Comparison of ENCODE assay signal across 25 cellular contexts in genomic region chr20:6614836-6615235, GRCh38.
DNase-seq lines count a peak whose midpoint lies in the region; ATAC-seq and TF ChIP-seq lines count a peak whose summit lies in the region.
"Had no signal": no experiment of that assay in that cellular context is flagged by ENCODE, and none has a peak within 500 bp of the region (broad histone marks: within the 10 kb centered on the region; RNA-seq: fewer than 3 reads in every experiment).

No MANE protein-coding gene starts in this region.

- H3K27ac ChIP-seq in left ventricle myocardium inferior (replicated peaks) = no peak overlapping the region
- H3K27ac ChIP-seq: A549; BLaER1 treated with 17β-estradiol and CSF1 and Interleukin-3, amounts not matched to agents 10 nM and 100 nM; GM23248 had no signal

- intact Hi-C loops in left ventricle myocardium inferior (cut with micrococcal nuclease) = no loop called here

- ATAC-seq in GM19025 (IDR thresholded peaks at IDR 0.05; ENCODE audit: low read depth, unreplicated experiment) (peak; percentile 40), HG03139 (IDR thresholded peaks at IDR 0.05; ENCODE audit: unreplicated experiment) (peak; percentile 43)
- ATAC-seq: A549, PC-3, T-helper 17 cell had no signal

- peak; percentile 46 for DNase-seq in MV-4-11 (lab: John Stamatoyannopoulos, UW)
- no peak for DNase-seq in left ventricle myocardium inferior
- no peak for DNase-seq in SKM-1 treated with dmso at 0.1 percent for 144 hours (lab: John Stamatoyannopoulos, UW; ENCODE audit: unreplicated experiment)
- no peak for DNase-seq in germinal center (ENCODE audit: low spot score)
- no peak for DNase-seq in NCI-H1417 (lab: John Stamatoyannopoulos, UW)
- DNase-seq: AML-193; CD4-positive, alpha-beta T cell; GM23248; H7; KBM-7; MM.1S; NCI-H1092; NCI-H1436 treated with DMSO at 0.1 percent for 48 hours; NCI-H187 treated with DMSO at 0.1 percent for 48 hours; NCI-H2171 treated with DMSO at 0.1 percent for 48 hours; NCI-H345; NCI-H524; NCI-H774; PC-3; SK-N-SH; T-helper 17 cell had no signal

- no peaks in the 10 kb centered on the region for H3K36me3 ChIP-seq in left ventricle myocardium inferior
- H3K36me3 ChIP-seq: BLaER1 treated with 17β-estradiol and CSF1 and Interleukin-3, amounts not matched to agents 10 nM and 100 nM had no signal

- H3K4me3 ChIP-seq in left ventricle myocardium inferior = no peak overlapping the region
- H3K4me3 ChIP-seq: A549; BLaER1 treated with 17β-estradiol and CSF1 and Interleukin-3, amounts not matched to agents 10 nM and 100 nM; GM23248 had no signal

- TF ChIP-seq CTCF in left ventricle myocardium inferior (IDR thresholded peaks at IDR 0.05; ENCODE audit: borderline replicate concordance) = no peak

- H3K9me3 ChIP-seq in left ventricle myocardium inferior (replicated peaks) = no peaks in the 10 kb centered on the region
- H3K9me3 ChIP-seq: A549, SK-N-SH had no signal

- H3K4me1 ChIP-seq in left ventricle myocardium inferior = no peaks in the 10 kb centered on the region
- H3K4me1 ChIP-seq: A549; BLaER1 treated with 17β-estradiol and CSF1 and Interleukin-3, amounts not matched to agents 10 nM and 100 nM had no signal

- no peaks in the 10 kb centered on the region for H3K27me3 ChIP-seq in left ventricle myocardium inferior (ENCODE audit: low read depth)
- H3K27me3 ChIP-seq: BLaER1 treated with 17β-estradiol and CSF1 and Interleukin-3, amounts not matched to agents 10 nM and 100 nM had no signal
